1 cellular context compared by ENCODE assay signal in the genomic region with DNA sequence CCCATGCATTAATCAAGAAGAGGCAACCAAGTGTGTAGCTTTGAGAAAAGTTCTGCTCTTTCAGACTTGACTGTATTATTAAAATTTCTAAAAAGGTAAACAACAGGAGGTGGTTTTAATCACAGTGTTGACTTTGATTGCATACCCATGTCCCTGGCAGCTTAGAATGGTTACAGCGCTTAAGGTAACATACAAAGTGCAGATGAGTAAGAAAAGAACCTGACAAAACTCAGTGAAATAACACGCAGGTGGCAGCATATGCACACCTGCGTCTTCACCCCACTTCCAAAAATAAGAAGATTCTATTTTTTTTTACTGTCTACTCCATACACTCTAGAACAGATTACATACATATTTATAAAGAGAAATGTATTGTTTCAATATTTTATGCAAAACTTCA.
A peak's percentile ranks its signal among the peaks of the same experiment; 100 is the strongest.
TF ChIP-seq lines count a peak whose summit lies in the region.

No MANE protein-coding gene starts in this region.

TF ChIP-seq in GM12878, 131 proteins besides CTCF, POLR2A, EP300 and RAD21 (continued from another document):
- TF ChIP-seq, protein P1, sequence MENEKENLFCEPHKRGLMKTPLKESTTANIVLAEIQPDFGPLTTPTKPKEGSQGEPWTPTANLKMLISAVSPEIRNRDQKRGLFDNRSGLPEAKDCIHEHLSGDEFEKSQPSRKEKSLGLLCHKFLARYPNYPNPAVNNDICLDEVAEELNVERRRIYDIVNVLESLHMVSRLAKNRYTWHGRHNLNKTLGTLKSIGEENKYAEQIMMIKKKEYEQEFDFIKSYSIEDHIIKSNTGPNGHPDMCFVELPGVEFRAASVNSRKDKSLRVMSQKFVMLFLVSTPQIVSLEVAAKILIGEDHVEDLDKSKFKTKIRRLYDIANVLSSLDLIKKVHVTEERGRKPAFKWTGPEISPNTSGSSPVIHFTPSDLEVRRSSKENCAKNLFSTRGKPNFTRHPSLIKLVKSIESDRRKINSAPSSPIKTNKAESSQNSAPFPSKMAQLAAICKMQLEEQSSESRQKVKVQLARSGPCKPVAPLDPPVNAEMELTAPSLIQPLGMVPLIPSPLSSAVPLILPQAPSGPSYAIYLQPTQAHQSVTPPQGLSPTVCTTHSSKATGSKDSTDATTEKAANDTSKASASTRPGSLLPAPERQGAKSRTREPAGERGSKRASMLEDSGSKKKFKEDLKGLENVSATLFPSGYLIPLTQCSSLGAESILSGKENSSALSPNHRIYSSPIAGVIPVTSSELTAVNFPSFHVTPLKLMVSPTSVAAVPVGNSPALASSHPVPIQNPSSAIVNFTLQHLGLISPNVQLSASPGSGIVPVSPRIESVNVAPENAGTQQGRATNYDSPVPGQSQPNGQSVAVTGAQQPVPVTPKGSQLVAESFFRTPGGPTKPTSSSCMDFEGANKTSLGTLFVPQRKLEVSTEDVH (IDR thresholded peaks at IDR 0.05; ENCODE audit: low read depth, partially characterized antibody), result no peak
- TF ChIP-seq MTA3 (IDR thresholded peaks at IDR 0.05; ENCODE audit: borderline replicate concordance, low read length), result peak; percentile 56; the same call in 1 of the 2 replicates
- TF ChIP-seq, protein P2, sequence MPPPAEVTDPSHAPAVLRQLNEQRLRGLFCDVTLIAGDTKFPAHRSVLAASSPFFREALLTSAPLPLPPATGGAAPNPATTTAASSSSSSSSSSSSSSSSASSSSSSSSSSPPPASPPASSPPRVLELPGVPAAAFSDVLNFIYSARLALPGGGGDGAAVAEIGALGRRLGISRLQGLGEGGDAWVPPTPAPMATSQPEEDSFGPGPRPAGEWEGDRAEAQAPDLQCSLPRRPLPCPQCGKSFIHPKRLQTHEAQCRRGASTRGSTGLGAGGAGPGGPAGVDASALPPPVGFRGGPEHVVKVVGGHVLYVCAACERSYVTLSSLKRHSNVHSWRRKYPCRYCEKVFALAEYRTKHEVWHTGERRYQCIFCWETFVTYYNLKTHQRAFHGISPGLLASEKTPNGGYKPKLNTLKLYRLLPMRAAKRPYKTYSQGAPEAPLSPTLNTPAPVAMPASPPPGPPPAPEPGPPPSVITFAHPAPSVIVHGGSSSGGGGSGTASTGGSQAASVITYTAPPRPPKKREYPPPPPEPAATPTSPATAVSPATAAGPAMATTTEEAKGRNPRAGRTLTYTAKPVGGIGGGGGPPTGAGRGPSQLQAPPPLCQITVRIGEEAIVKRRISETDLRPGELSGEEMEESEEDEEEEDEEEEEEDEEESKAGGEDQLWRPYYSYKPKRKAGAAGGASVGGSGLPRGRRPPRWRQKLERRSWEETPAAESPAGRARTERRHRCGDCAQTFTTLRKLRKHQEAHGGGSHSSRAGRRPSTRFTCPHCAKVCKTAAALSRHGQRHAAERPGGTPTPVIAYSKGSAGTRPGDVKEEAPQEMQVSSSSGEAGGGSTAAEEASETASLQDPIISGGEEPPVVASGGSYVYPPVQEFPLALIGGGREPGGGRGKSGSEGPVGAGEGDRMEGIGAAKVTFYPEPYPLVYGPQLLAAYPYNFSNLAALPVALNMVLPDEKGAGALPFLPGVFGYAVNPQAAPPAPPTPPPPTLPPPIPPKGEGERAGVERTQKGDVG (CRISPR knock-in tag; IDR thresholded peaks at IDR 0.05), result no peak
- TF ChIP-seq SMC3 (IDR thresholded peaks at IDR 0.05; ENCODE audit: borderline replicate concordance, low read length), result no peak
- TF ChIP-seq BCL11A (IDR thresholded peaks at IDR 0.05; ENCODE audit: low read depth, low read length), result no peak
- TF ChIP-seq NRF1 (conservative IDR thresholded peaks at IDR 0.05; ENCODE audit: low read depth, low read length), result no peak
- TF ChIP-seq, protein P3, sequence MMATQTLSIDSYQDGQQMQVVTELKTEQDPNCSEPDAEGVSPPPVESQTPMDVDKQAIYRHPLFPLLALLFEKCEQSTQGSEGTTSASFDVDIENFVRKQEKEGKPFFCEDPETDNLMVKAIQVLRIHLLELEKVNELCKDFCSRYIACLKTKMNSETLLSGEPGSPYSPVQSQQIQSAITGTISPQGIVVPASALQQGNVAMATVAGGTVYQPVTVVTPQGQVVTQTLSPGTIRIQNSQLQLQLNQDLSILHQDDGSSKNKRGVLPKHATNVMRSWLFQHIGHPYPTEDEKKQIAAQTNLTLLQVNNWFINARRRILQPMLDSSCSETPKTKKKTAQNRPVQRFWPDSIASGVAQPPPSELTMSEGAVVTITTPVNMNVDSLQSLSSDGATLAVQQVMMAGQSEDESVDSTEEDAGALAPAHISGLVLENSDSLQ (IDR thresholded peaks at IDR 0.05), result no peak
- no peak for TF ChIP-seq NFXL1 (IDR thresholded peaks at IDR 0.05; ENCODE audit: borderline replicate concordance)
- no peak for TF ChIP-seq SIX5 (IDR thresholded peaks at IDR 0.05; ENCODE audit: low read depth, low read length, severe bottlenecking)
- TF ChIP-seq GABPA (IDR thresholded peaks at IDR 0.05; ENCODE audit: low read depth), result 0 out of 2 replicates have a peak, but pooled peaks have one; percentile 5
- TF ChIP-seq EZH2 (IDR thresholded peaks at IDR 0.05; ENCODE audit: borderline replicate concordance, control insufficient read depth, low read depth, low read length), result no peak
- no peak for TF ChIP-seq RCOR1 (conservative IDR thresholded peaks at IDR 0.05; ENCODE audit: low read depth, low read length)
- TF ChIP-seq, protein P4, sequence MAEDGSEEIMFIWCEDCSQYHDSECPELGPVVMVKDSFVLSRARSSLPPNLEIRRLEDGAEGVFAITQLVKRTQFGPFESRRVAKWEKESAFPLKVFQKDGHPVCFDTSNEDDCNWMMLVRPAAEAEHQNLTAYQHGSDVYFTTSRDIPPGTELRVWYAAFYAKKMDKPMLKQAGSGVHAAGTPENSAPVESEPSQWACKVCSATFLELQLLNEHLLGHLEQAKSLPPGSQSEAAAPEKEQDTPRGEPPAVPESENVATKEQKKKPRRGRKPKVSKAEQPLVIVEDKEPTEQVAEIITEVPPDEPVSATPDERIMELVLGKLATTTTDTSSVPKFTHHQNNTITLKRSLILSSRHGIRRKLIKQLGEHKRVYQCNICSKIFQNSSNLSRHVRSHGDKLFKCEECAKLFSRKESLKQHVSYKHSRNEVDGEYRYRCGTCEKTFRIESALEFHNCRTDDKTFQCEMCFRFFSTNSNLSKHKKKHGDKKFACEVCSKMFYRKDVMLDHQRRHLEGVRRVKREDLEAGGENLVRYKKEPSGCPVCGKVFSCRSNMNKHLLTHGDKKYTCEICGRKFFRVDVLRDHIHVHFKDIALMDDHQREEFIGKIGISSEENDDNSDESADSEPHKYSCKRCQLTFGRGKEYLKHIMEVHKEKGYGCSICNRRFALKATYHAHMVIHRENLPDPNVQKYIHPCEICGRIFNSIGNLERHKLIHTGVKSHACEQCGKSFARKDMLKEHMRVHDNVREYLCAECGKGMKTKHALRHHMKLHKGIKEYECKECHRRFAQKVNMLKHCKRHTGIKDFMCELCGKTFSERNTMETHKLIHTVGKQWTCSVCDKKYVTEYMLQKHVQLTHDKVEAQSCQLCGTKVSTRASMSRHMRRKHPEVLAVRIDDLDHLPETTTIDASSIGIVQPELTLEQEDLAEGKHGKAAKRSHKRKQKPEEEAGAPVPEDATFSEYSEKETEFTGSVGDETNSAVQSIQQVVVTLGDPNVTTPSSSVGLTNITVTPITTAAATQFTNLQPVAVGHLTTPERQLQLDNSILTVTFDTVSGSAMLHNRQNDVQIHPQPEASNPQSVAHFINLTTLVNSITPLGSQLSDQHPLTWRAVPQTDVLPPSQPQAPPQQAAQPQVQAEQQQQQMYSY (CRISPR knock-in tag; IDR thresholded peaks at IDR 0.05), result no peak
- no peak for TF ChIP-seq EGR1 (IDR thresholded peaks at IDR 0.05; ENCODE audit: borderline replicate concordance in 1 of 2, low read depth in 2 of 2, low read length in 2 of 2)
- TF ChIP-seq, protein P5, sequence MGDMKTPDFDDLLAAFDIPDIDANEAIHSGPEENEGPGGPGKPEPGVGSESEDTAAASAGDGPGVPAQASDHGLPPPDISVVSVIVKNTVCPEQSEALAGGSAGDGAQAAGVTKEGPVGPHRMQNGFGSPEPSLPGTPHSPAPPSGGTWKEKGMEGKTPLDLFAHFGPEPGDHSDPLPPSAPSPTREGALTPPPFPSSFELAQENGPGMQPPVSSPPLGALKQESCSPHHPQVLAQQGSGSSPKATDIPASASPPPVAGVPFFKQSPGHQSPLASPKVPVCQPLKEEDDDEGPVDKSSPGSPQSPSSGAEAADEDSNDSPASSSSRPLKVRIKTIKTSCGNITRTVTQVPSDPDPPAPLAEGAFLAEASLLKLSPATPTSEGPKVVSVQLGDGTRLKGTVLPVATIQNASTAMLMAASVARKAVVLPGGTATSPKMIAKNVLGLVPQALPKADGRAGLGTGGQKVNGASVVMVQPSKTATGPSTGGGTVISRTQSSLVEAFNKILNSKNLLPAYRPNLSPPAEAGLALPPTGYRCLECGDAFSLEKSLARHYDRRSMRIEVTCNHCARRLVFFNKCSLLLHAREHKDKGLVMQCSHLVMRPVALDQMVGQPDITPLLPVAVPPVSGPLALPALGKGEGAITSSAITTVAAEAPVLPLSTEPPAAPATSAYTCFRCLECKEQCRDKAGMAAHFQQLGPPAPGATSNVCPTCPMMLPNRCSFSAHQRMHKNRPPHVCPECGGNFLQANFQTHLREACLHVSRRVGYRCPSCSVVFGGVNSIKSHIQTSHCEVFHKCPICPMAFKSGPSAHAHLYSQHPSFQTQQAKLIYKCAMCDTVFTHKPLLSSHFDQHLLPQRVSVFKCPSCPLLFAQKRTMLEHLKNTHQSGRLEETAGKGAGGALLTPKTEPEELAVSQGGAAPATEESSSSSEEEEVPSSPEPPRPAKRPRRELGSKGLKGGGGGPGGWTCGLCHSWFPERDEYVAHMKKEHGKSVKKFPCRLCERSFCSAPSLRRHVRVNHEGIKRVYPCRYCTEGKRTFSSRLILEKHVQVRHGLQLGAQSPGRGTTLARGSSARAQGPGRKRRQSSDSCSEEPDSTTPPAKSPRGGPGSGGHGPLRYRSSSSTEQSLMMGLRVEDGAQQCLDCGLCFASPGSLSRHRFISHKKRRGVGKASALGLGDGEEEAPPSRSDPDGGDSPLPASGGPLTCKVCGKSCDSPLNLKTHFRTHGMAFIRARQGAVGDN (IDR thresholded peaks at IDR 0.05), result no peak
- TF ChIP-seq SMARCA5 (IDR thresholded peaks at IDR 0.05), result no peak
- TF ChIP-seq CBX3 (IDR thresholded peaks at IDR 0.05; ENCODE audit: borderline replicate concordance, low read depth), result no peak
- TF ChIP-seq, protein P6, sequence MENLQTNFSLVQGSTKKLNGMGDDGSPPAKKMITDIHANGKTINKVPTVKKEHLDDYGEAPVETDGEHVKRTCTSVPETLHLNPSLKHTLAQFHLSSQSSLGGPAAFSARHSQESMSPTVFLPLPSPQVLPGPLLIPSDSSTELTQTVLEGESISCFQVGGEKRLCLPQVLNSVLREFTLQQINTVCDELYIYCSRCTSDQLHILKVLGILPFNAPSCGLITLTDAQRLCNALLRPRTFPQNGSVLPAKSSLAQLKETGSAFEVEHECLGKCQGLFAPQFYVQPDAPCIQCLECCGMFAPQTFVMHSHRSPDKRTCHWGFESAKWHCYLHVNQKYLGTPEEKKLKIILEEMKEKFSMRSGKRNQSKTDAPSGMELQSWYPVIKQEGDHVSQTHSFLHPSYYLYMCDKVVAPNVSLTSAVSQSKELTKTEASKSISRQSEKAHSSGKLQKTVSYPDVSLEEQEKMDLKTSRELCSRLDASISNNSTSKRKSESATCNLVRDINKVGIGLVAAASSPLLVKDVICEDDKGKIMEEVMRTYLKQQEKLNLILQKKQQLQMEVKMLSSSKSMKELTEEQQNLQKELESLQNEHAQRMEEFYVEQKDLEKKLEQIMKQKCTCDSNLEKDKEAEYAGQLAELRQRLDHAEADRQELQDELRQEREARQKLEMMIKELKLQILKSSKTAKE (IDR thresholded peaks at IDR 0.05; ENCODE audit: low read depth, poor library complexity, severe bottlenecking), result no peak
- TF ChIP-seq, protein P7, sequence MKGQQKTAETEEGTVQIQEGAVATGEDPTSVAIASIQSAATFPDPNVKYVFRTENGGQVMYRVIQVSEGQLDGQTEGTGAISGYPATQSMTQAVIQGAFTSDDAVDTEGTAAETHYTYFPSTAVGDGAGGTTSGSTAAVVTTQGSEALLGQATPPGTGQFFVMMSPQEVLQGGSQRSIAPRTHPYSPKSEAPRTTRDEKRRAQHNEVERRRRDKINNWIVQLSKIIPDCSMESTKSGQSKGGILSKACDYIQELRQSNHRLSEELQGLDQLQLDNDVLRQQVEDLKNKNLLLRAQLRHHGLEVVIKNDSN (IDR thresholded peaks at IDR 0.05; ENCODE audit: borderline replicate concordance, extremely low read length, insufficient read depth, low read depth, low read length), result no peak
- TF ChIP-seq IKZF1 (conservative IDR thresholded peaks at IDR 0.05), result no peak
- no peak for TF ChIP-seq SPI1 (IDR thresholded peaks at IDR 0.05; ENCODE audit: borderline replicate concordance, insufficient read depth, low read depth, low read length)
- TF ChIP-seq POLR2AphosphoS2 (IDR thresholded peaks at IDR 0.05; ENCODE audit: low read depth, low read length), result 0 out of 2 replicates have a peak, but pooled peaks have one; percentile 13
- no peak for TF ChIP-seq NFIC (IDR thresholded peaks at IDR 0.05; ENCODE audit: low read depth, low read length)
